In genomic region chr6:5084787-5085637, GRCh38 we compare ENCODE assay signal across 8 cellular contexts. TPM values are rescaled to one million over a fixed set of nuclear protein-coding genes. Genes with fewer than 3 reads are reported as not detected.
DNase-seq lines count a peak whose midpoint lies in the region; TF ChIP-seq lines count a peak whose summit lies in the region.

TSS of gene PPP1R3G (plus strand) at chr6:5085341. CDS start at chr6:5085486, 145 bp downstream.

- H3K27ac ChIP-seq in H9 (ENCODE audit: insufficient read length, low read depth, low read length) = no peak within 1 kb of the TSS
- peak within 1 kb of the TSS in 20 of 21 experiments; percentile 22 to 90 (median 70) for H3K27ac ChIP-seq in skin epidermis

- H2BK15ac ChIP-seq in H9 (ENCODE audit: low read depth, low read length) = no peak within 1 kb of the TSS; the same call in 1 of the 2 replicates

- no peaks in the 10 kb centered on the region for H3K79me2 ChIP-seq in H9 (ENCODE audit: insufficient read depth, low read length)

- no peak within 1 kb of the TSS for H2AFZ ChIP-seq in H9 (ENCODE audit: low read length)

- H3K4me3 Mint-ChIP-seq in H9 = peak within 1 kb of the TSS; percentile 68 to 86

- H4K8ac ChIP-seq in H9 (replicated peaks; ENCODE audit: insufficient read length, low read depth, low read length) = no peak within 1 kb of the TSS

- in situ Hi-C loops in astrocyte of the spinal cord (cut with HindIII; ENCODE audit: low sequenced_read_pairs) = no loop called here

- H3K27me3 Mint-ChIP-seq in H9 (ENCODE audit: low read depth) = peaks cover 84% of the 10 kb centered on the region

- H2BK120ac ChIP-seq in H9 (ENCODE audit: low read depth, low read length, poor library complexity, severe bottlenecking) = no peak within 1 kb of the TSS

- peaks cover 29% of the 10 kb centered on the region; the same call in 1 of the 2 replicates for H3K27me3 ChIP-seq in H9 (ENCODE audit: insufficient read depth, low read length)

- H3K23ac ChIP-seq in H9 (ENCODE audit: insufficient read length, low read depth, low read length) = no peak within 1 kb of the TSS

- no peak within 1 kb of the TSS for H2AK5ac ChIP-seq in H9 (ENCODE audit: insufficient read length, low read length)

- H4K91ac ChIP-seq in H9 (ENCODE audit: insufficient read length, low read depth, low read length) = no peak within 1 kb of the TSS

- no peaks in the 10 kb centered on the region for H4K20me1 ChIP-seq in H9 (ENCODE audit: control insufficient read depth, insufficient read depth, insufficient read length)

- H3K79me1 ChIP-seq in H9 (ENCODE audit: insufficient read depth, low read depth, low read length, poor library complexity, severe bottlenecking) = no peaks in the 10 kb centered on the region

- WGBS in H9 (ENCODE audit: extremely low coverage, insufficient read length, low lambda C conversion rate) = no CpG with 5 or more reads among the region's 81 CpGs

- H2BK20ac ChIP-seq in H9 (ENCODE audit: low read depth, low read length, poor library complexity, severe bottlenecking) = no peak within 1 kb of the TSS

- H2BK5ac ChIP-seq in H9 (ENCODE audit: insufficient read length, low read length) = no peak within 1 kb of the TSS

- no peak within 1 kb of the TSS for H3K9ac ChIP-seq in H9 (ENCODE audit: extremely low read depth, insufficient read length, low read length)

- H3K14ac ChIP-seq in H9 (ENCODE audit: insufficient read depth, low read length) = peak within 1 kb of the TSS; percentile 78

- H2BK12ac ChIP-seq in H9 (ENCODE audit: insufficient read length, low read depth, low read length) = no peak within 1 kb of the TSS

- no peak within 1 kb of the TSS for H3K56ac ChIP-seq in H9 (ENCODE audit: insufficient read length, low read depth, low read length)

- H3K4ac ChIP-seq in H9 (ENCODE audit: low read depth, low read length) = no peak within 1 kb of the TSS

- no peak within 1 kb of the TSS for H3K18ac ChIP-seq in H9 (ENCODE audit: insufficient read length, low read depth, low read length)

- H3T11ph ChIP-seq in H9 (ENCODE audit: low read length) = no peak within 1 kb of the TSS

- DNase-seq in H9 (peak; percentile 45), NCI-H128 (lab: John Stamatoyannopoulos, UW; ENCODE audit: unreplicated experiment) (peak; percentile 50), astrocyte of the spinal cord (ENCODE audit: low read depth, low spot score) (peak; percentile 66), iPS-NIHi11 (ENCODE audit: low spot score) (peak; percentile 51), amniotic stem cell (lab: John Stamatoyannopoulos, UW) (no peak), SW 1271 (lab: John Stamatoyannopoulos, UW) (no peak)

- peaks cover 2 to 8% of the 10 kb centered on the region in 2 experiments; a peak in 2 of 5 replicates for H3K9me3 Mint-ChIP-seq in H9

- TF ChIP-seq CTCF in GM12875 (IDR thresholded peaks at IDR 0.05; ENCODE audit: borderline replicate concordance, insufficient read depth, low read depth, low read length) = no peak
- TF ChIP-seq CTCF in H9 (conservative IDR thresholded peaks at IDR 0.05) = no peak
- TF ChIP-seq CTCF in astrocyte of the spinal cord (IDR thresholded peaks at IDR 0.05; ENCODE audit: low read depth, low read length) = no peak

- peaks cover 11 to 12% of the 10 kb centered on the region in 2 experiments for H3K4me1 Mint-ChIP-seq in H9

- H3K27ac Mint-ChIP-seq in H9 = no peak within 1 kb of the TSS

- H3K4me1 ChIP-seq in H9 (ENCODE audit: insufficient read depth, low read length) = no peaks in the 10 kb centered on the region

- H3K9me3 ChIP-seq in H9 (ENCODE audit: control insufficient read depth, low read depth, low read length) = no peaks in the 10 kb centered on the region

- peak within 1 kb of the TSS; percentile 59 for H3K4me3 ChIP-seq in GM12875 (ENCODE audit: low read depth, low read length)
- peak within 1 kb of the TSS; percentile 48 for H3K4me3 ChIP-seq in astrocyte of the spinal cord (ENCODE audit: low read depth, low read length)
- peak within 1 kb of the TSS; percentile 43 to 49 (median 46) for H3K4me3 ChIP-seq in skin epidermis

- peak within 1 kb of the TSS; percentile 62 for H3K4me2 ChIP-seq in H9 (ENCODE audit: insufficient read depth, insufficient read length, low read length)

- H4K5ac ChIP-seq in H9 (ENCODE audit: insufficient read length, low read depth, low read length) = no peak within 1 kb of the TSS

- H3K36me3 Mint-ChIP-seq in H9 (ENCODE audit: insufficient read depth in 1 of 3, low read depth in 3 of 3) = peaks cover 0 to 4% (median 0%) of the 10 kb centered on the region in 3 experiments; a peak in 1 of 7 replicates

- peaks cover 23% of the 10 kb centered on the region for H3K23me2 ChIP-seq in H9 (ENCODE audit: insufficient read length, low read depth, low read length, poor library complexity, severe bottlenecking)

RNA-seq across cellular contexts. Expression of gene PPP1R3G, which starts in this region (rescaled TPM):
- not detected in 2 replicates for total RNA-seq in H9 (2021)

Comparison
In these comparisons a context has a peak if more than half of its experiments do, and no peak if none do; other contexts are left out.
1. Peak in DNase-seq and H3K4me2 ChIP-seq in H9; RNA of the gene not detected or under 1 TPM.
2. DNase-seq: peak in NCI-H128 (single experiment), astrocyte of the spinal cord (single experiment) and iPS-NIHi11 (single experiment); none in amniotic stem cell (single experiment) and SW 1271 (0 of 2).
3. Peak in every context shown above with its lines, with median percentiles within 50 percentile points of each other: H3K4me3 ChIP-seq.